In the genomic region with DNA sequence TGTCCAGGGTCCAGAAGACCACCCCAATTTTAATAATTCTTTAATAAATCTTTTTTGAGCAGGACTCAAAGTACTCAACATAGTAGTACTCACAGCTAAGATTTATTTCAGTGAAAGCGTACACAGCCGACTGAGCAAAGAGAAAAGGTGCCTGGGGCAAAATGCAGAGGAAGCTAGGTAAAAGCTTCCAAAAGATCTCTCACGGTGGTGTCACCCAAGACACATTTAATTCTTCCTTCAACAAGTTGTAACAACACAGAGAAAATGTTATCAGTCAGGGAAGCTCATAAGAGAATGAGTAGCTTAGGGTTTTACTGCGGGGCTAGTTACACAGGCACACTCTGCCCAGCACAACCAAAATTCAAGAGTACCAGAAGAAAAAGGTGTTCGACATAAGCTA, we compare ENCODE assay signal across 14 cellular contexts.
A peak's percentile ranks its signal among the peaks of the same experiment; 100 is the strongest.
DNase-seq lines count a peak whose midpoint lies in the region; ATAC-seq and TF ChIP-seq lines count a peak whose summit lies in the region.
"Had no signal": no experiment of that assay in that cellular context is flagged by ENCODE, and none has a peak within 500 bp of the region (broad histone marks: within the 10 kb centered on the region; RNA-seq: fewer than 3 reads in every experiment).

No MANE protein-coding gene starts in this region.

- no peaks in the 10 kb centered on the region for H3K36me3 Mint-ChIP-seq in activated CD4-positive, alpha-beta T cell treated with anti-CD3 and anti-CD28 coated beads, Interleukin-2, amount 10 ng/mL, durations not matched to agents 24 days and 14 days (ENCODE audit: low read depth)
- no peaks in the 10 kb centered on the region for H3K36me3 Mint-ChIP-seq in activated T-helper 17 cell treated with anti-CD3 and anti-CD28 coated beads, Interleukin-2, amount 50 U/mL, for 72 hours (ENCODE audit: low read depth)

- CTCF ChIA-PET in RWPE1 (lab: Yijun Ruan, JAX), result no interaction called here

- H3K4me3 Mint-ChIP-seq in activated CD4-positive, alpha-beta T cell treated with anti-CD3 and anti-CD28 coated beads, Interleukin-2, amount 10 ng/mL, durations not matched to agents 24 days and 14 days, result no peak overlapping the region
- H3K4me3 Mint-ChIP-seq in activated T-helper 17 cell treated with anti-CD3 and anti-CD28 coated beads, Interleukin-2, amount 50 U/mL, for 72 hours, result no peak overlapping the region
- H3K4me3 Mint-ChIP-seq: CD4-positive, alpha-beta T cell; H9 had no signal

- H3K4me1 Mint-ChIP-seq in activated CD4-positive, alpha-beta T cell treated with anti-CD3 and anti-CD28 coated beads, Interleukin-2, amount 10 ng/mL, durations not matched to agents 24 days and 14 days, result no peaks in the 10 kb centered on the region
- no peaks in the 10 kb centered on the region for H3K4me1 Mint-ChIP-seq in activated T-helper 17 cell treated with anti-CD3 and anti-CD28 coated beads, Interleukin-2, amount 50 U/mL, for 72 hours

- no peaks in the 10 kb centered on the region for H3K27me3 Mint-ChIP-seq in activated CD4-positive, alpha-beta T cell treated with anti-CD3 and anti-CD28 coated beads, Interleukin-2, amount 10 ng/mL, durations not matched to agents 24 days and 14 days
- H3K27me3 Mint-ChIP-seq in activated T-helper 17 cell treated with anti-CD3 and anti-CD28 coated beads, Interleukin-2, amount 50 U/mL, for 72 hours, result no peaks in the 10 kb centered on the region
- H3K27me3 Mint-ChIP-seq: CD4-positive, alpha-beta T cell had no signal

- no peaks in the 10 kb centered on the region for H3K9me3 Mint-ChIP-seq in activated CD4-positive, alpha-beta T cell treated with anti-CD3 and anti-CD28 coated beads, Interleukin-2, amount 10 ng/mL, durations not matched to agents 24 days and 14 days
- no peaks in the 10 kb centered on the region for H3K9me3 Mint-ChIP-seq in activated T-helper 17 cell treated with anti-CD3 and anti-CD28 coated beads, Interleukin-2, amount 50 U/mL, for 72 hours
- H3K9me3 Mint-ChIP-seq: CD4-positive, alpha-beta T cell had no signal

- TF ChIP-seq CTCF in RWPE1 (conservative IDR thresholded peaks at IDR 0.05; ENCODE audit: low read depth), result no peak

- no peak overlapping the region for H3K27ac ChIP-seq in RWPE1
- H3K27ac ChIP-seq in epithelial cell of prostate, result no peak overlapping the region
- H3K27ac ChIP-seq: C4-2B had no signal

- no peak overlapping the region for H3K27ac Mint-ChIP-seq in activated CD4-positive, alpha-beta T cell treated with anti-CD3 and anti-CD28 coated beads, Interleukin-2, amount 10 ng/mL, durations not matched to agents 24 days and 14 days
- no peak overlapping the region for H3K27ac Mint-ChIP-seq in activated T-helper 17 cell treated with anti-CD3 and anti-CD28 coated beads, Interleukin-2, amount 50 U/mL, for 72 hours
- H3K27ac Mint-ChIP-seq: CD4-positive, alpha-beta T cell; H9 had no signal

- ATAC-seq in HG02571 (IDR thresholded peaks at IDR 0.05; ENCODE audit: unreplicated experiment), result no peak
- ATAC-seq in activated T-helper 17 cell treated with anti-CD3 and anti-CD28 coated beads, Interleukin-2, amount 50 U/mL, for 72 hours (replicated peaks), result no peak

- POLR2A ChIA-PET in RWPE1 (lab: Yijun Ruan, JAX; ENCODE audit: low non-redundant PET), result no interaction called here

- intact Hi-C loops in activated CD4-positive, alpha-beta T cell treated with anti-CD3 and anti-CD28 coated beads, Interleukin-2, amount 10 ng/mL, durations not matched to agents 24 days and 14 days (cut with micrococcal nuclease), result no loop called here

- DNase-seq in Ammon's horn (ENCODE audit: low spot score) (peak; percentile 7), HPDE6-E6E7 (ENCODE audit: extremely low spot score) (peak; percentile 1), RWPE1 (ENCODE audit: low spot score) (peak; percentile 0), epithelial cell of prostate (ENCODE audit: low read depth, low spot score) (peak; percentile 14)
- DNase-seq in activated CD4-positive, alpha-beta T cell treated with anti-CD3 and anti-CD28 coated beads, Interleukin-2, amount 10 ng/mL, durations not matched to agents 24 days and 14 days, result no peak
- no peak for DNase-seq in activated naive CD4-positive, alpha-beta T cell (lab: John Stamatoyannopoulos, UW)
- DNase-seq: ACHN; Caco-2; CD4-positive, alpha-beta T cell; GF-D8; H9 had no signal

Comparison
In these comparisons a context has a peak if more than half of its experiments do, and no peak if none do; other contexts are left out.
1. DNase-seq: peak in Ammon's horn (single experiment), HPDE6-E6E7 (single experiment), RWPE1 (single experiment) and epithelial cell of prostate (single experiment); none in activated CD4-positive, alpha-beta T cell treated with anti-CD3 and anti-CD28 coated beads, Interleukin-2, amount 10 ng/mL, durations not matched to agents 24 days and 14 days (single experiment) and activated naive CD4-positive, alpha-beta T cell (0 of 4).